ENCODE assay signal across 8 cellular contexts in the genomic region with DNA sequence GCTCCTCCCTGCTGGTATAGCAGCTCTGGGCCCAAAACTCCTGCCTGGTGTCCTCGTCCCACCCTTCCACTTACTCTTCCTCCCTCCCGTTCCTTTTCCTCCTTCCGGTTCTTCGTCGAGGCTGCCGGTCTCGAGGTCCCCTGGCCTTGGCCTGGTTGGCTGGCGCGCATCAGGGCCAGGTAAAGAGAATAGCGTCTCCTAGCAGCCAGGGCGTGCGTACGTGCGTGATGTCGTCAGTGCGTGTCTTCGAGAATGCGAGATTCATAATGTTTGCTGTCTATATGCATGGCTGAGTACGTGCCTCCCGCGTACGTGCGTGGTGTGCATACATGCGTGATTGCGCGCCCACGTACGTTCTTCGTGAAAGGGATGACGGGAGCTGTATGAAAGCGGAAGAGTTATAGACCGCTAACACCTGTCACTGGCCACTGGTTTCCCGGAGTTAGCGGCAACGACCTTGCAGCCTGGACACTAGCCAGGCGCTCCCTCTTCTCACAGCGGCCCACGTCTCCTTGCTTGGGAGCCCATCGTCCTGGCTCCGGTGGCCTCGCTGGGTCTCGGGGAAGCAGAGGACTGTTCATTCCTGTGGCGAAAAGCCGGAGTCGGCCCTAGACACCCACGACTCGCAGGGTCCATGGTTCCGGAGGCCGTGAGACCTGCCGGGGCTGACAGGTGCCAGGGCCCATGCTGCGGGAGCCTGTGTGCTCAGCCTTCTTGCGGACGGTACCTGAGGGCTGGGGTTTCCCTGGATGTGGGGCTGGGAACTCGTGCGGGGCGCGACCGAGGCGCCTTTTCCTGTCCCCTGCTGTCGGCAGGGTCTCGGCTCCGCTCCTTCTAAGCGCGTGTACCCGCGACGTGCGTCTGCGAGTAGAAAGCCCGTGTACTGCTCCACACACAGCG. TPM values are rescaled to one million over a fixed set of nuclear protein-coding genes. Genes with fewer than 3 reads are reported as not detected.
DNase-seq lines count a peak whose midpoint lies in the region; ATAC-seq, FAIRE-seq and TF ChIP-seq lines count a peak whose summit lies in the region.

TSS of gene EOLA1 (plus strand) at position 392 of the 900 bp plus-strand sequence. CDS start 4,619 bp downstream, outside the sequence.

- H3K27me3 ChIP-seq in HUES64 (ENCODE audit: insufficient read depth, low read length) (peaks cover 5% of the 10 kb centered on the region), OCI-LY1 (ENCODE audit: insufficient read depth, low read length) (no peaks in the 10 kb centered on the region), endothelial cell of umbilical vein (ENCODE audit: control insufficient read depth in 2 of 2, insufficient read depth in 2 of 2, low read length in 2 of 2) (no peaks in the 10 kb centered on the region)

- H3K79me2 ChIP-seq in OCI-LY1 (ENCODE audit: insufficient read depth, low read length), result no peaks in the 10 kb centered on the region
- no peaks in the 10 kb centered on the region for H3K79me2 ChIP-seq in endothelial cell of umbilical vein (ENCODE audit: control insufficient read depth, insufficient read depth, low read length)

- no peaks in the 10 kb centered on the region for H3K9me1 ChIP-seq in endothelial cell of umbilical vein (replicated peaks; ENCODE audit: control insufficient read depth, extremely low read depth, insufficient read depth, low read length)

- H3K4me2 ChIP-seq in OCI-LY1 (ENCODE audit: low read length), result peak within 1 kb of the TSS; percentile 73
- H3K4me2 ChIP-seq in endothelial cell of umbilical vein (ENCODE audit: insufficient read depth, low read length), result peak within 1 kb of the TSS; percentile 55

- BruUV-seq in endothelial cell of umbilical vein (replicated peaks; lab: Mats Ljungman, UMichigan), result no TSS peak

- ATAC-seq in GM21515 (IDR thresholded peaks at IDR 0.05; ENCODE audit: unreplicated experiment), result peak; percentile 81
- ATAC-seq in mucosa of descending colon, result peak; percentile 71

- DNase-seq in D341Med (ENCODE audit: low spot score), result peak; percentile 70
- DNase-seq in activated CD8-positive, alpha-beta memory T cell treated with anti-CD3 and anti-CD28 coated beads, Interleukin-2, amount 50 U/mL, for 48 hours, result peak; percentile 87
- DNase-seq in endothelial cell of umbilical vein (ENCODE audit: low read depth, low spot score), result peak; percentile 96
- DNase-seq in mucosa of descending colon, result peak; percentile 88 to 96 (median 92)
- DNase-seq in stimulated activated CD8-positive, alpha-beta memory T cell treated with anti-CD3 and anti-CD28 coated beads, Interleukin-4, amount 100 ng/mL, for 1 hour (ENCODE audit: low read depth in 2 of 2, low spot score in 1 of 2), result peak; percentile 58 to 65

- H3K4me3 ChIP-seq in HUES64 (ENCODE audit: low read length) (peak within 1 kb of the TSS; percentile 78), OCI-LY1 (ENCODE audit: low read depth, low read length, poor library complexity, severe bottlenecking) (peak within 1 kb of the TSS; percentile 97), endothelial cell of umbilical vein (replicated peaks in 1 of 3; ENCODE audit: insufficient read depth in 1 of 3, low read depth in 1 of 3, low read length in 3 of 3) (peak within 1 kb of the TSS in 2 of 3 experiments; percentile 47 to 90), mucosa of descending colon (peak within 1 kb of the TSS; percentile 36)

- intact Hi-C loops in endothelial cell of umbilical vein (cut with micrococcal nuclease), result no loop called here
- intact Hi-C loops in mucosa of descending colon (cut with DNase I, micrococcal nuclease), result no loop called here

- no peak within 1 kb of the TSS for H2AFZ ChIP-seq in OCI-LY1 (ENCODE audit: low read length)
- H2AFZ ChIP-seq in endothelial cell of umbilical vein (ENCODE audit: low read depth, low read length), result peak within 1 kb of the TSS; percentile 47

- TF ChIP-seq CTCF in OCI-LY1 (IDR thresholded peaks at IDR 0.05; ENCODE audit: low read length) (no peak), endothelial cell of umbilical vein (IDR thresholded peaks at IDR 0.05; ENCODE audit: extremely low read depth in 1 of 2, insufficient read depth in 1 of 2, low read depth in 1 of 2, low read length in 2 of 2) (no peak), mucosa of descending colon (IDR thresholded peaks at IDR 0.05) (no peak)

- H3K36me3 ChIP-seq in HUES64 (ENCODE audit: insufficient read depth, low read length) (no peaks in the 10 kb centered on the region), OCI-LY1 (ENCODE audit: insufficient read depth, low read length) (no peaks in the 10 kb centered on the region), endothelial cell of umbilical vein (ENCODE audit: control insufficient read depth in 2 of 2, extremely low read depth in 1 of 2, insufficient read depth in 2 of 2, low read length in 2 of 2) (no peaks in the 10 kb centered on the region), mucosa of descending colon (ENCODE audit: low read depth) (no peaks in the 10 kb centered on the region)

- dilution Hi-C loops in endothelial cell of umbilical vein (cut with MboI; ENCODE audit: extremely low pct_ligation_motif_present, low sequenced_read_pairs), result no loop called here

- peak; percentile 38 for TF ChIP-seq POLR2A in endothelial cell of umbilical vein (IDR thresholded peaks at IDR 0.05; ENCODE audit: low read depth, low read length)

- peak within 1 kb of the TSS; percentile 70; the same call in 1 of the 2 replicates for H3K27ac ChIP-seq in HUES64 (ENCODE audit: low read depth, low read length)
- peak within 1 kb of the TSS; percentile 93 for H3K27ac ChIP-seq in OCI-LY1 (ENCODE audit: low read depth, low read length, poor library complexity, severe bottlenecking)
- H3K27ac ChIP-seq in endothelial cell of umbilical vein (ENCODE audit: insufficient read depth, low read depth, low read length), result peak within 1 kb of the TSS; percentile 48

- CTCF ChIA-PET in endothelial cell of umbilical vein (lab: Charles Lee), result interaction anchor here (1.0 to 3.4 kb wide), 6 partner anchors 13 to 397 kb away, joined by 3 to 20 read pairs (median 4); partner anchors contain the start of genes EOLA2 and IDS

- H3K9me2 ChIP-seq in OCI-LY1 (ENCODE audit: low read depth, low read length), result no peaks in the 10 kb centered on the region

- H3F3A ChIP-seq in OCI-LY1 (ENCODE audit: insufficient read depth, low read length), result no peaks in the 10 kb centered on the region

- POLR2A ChIA-PET in endothelial cell of umbilical vein (lab: Charles Lee), result interaction anchor here (1.0 to 2.5 kb wide), 3 partner anchors 14 to 398 kb away, joined by 7 to 16 read pairs (median 15); partner anchors contain the start of genes EOLA2 and IDS

- H3K4me1 ChIP-seq in HUES64 (ENCODE audit: insufficient read depth, low read length) (no peaks in the 10 kb centered on the region), OCI-LY1 (ENCODE audit: insufficient read depth, low read length, severe bottlenecking) (peaks cover 11% of the 10 kb centered on the region), endothelial cell of umbilical vein (ENCODE audit: control insufficient read depth, extremely low read depth, insufficient read depth, low read length) (peaks cover 5% of the 10 kb centered on the region), mucosa of descending colon (ENCODE audit: low read depth) (no peaks in the 10 kb centered on the region)

- FAIRE-seq in endothelial cell of umbilical vein (lab: Jason Lieb, UNC), result peak; percentile 99

- 1% methylated on average over 71 of the region's 71 CpGs for WGBS in HUES64

- H4K20me1 ChIP-seq in OCI-LY1 (ENCODE audit: insufficient read depth, low read length) (no peaks in the 10 kb centered on the region), endothelial cell of umbilical vein (replicated peaks; ENCODE audit: control insufficient read depth, extremely low read depth, insufficient read depth, low read length) (no peaks in the 10 kb centered on the region)

- H3K9me3 ChIP-seq in HUES64 (ENCODE audit: insufficient read depth, low read depth, low read length), result no peaks in the 10 kb centered on the region
- H3K9me3 ChIP-seq in OCI-LY1 (ENCODE audit: low read length), result no peaks in the 10 kb centered on the region
- no peaks in the 10 kb centered on the region for H3K9me3 ChIP-seq in endothelial cell of umbilical vein (replicated peaks; ENCODE audit: control insufficient read depth, insufficient read depth, low read length)
- H3K9me3 ChIP-seq in mucosa of descending colon, result no peaks in the 10 kb centered on the region

- H3K9ac ChIP-seq in HUES64 (ENCODE audit: low read depth, low read length), result peak within 1 kb of the TSS; percentile 63
- H3K9ac ChIP-seq in OCI-LY1 (ENCODE audit: low read length), result peak within 1 kb of the TSS; percentile 92
- H3K9ac ChIP-seq in endothelial cell of umbilical vein (replicated peaks; ENCODE audit: extremely low read depth, insufficient read depth, low read length), result peak within 1 kb of the TSS; percentile 53

TF ChIP-seq in endothelial cell of umbilical vein, 7 proteins besides CTCF, POLR2A, EP300 and RAD21:
- no peak for TF ChIP-seq FOS (IDR thresholded peaks at IDR 0.05; ENCODE audit: borderline replicate concordance, insufficient read depth, low read length)
- TF ChIP-seq POLR2AphosphoS5 (IDR thresholded peaks at IDR 0.05; ENCODE audit: insufficient read depth, low read depth, low read length), result no peak
- no peak for TF ChIP-seq JUN (IDR thresholded peaks at IDR 0.05; ENCODE audit: borderline replicate concordance, insufficient read depth, insufficient read length, low read depth)
- TF ChIP-seq EZH2 (IDR thresholded peaks at IDR 0.05; ENCODE audit: borderline replicate concordance, low read depth, low read length, severe bottlenecking), result no peak
- no peak for TF ChIP-seq MAX (IDR thresholded peaks at IDR 0.05; ENCODE audit: insufficient read depth, insufficient read length)
- TF ChIP-seq GATA2 (IDR thresholded peaks at IDR 0.05; ENCODE audit: insufficient read depth, insufficient read length, low read depth, low read length), result no peak
- no peak for TF ChIP-seq MYC (IDR thresholded peaks at IDR 0.05; ENCODE audit: low read depth, low read length)

RNA-seq across cellular contexts. Expression of gene EOLA1, which starts in this region (rescaled TPM):
- 6.4 TPM for polyA plus RNA-seq in HUES64 (2013, experiment 1 of 2)
- polyA plus RNA-seq in HUES64 (2013, experiment 2 of 2), result 6.1 TPM
- total RNA-seq in endothelial cell of umbilical vein (17.5 and 24.6 TPM in 2 replicates), mucosa of descending colon (10 to 100 TPM; 29.1 to 36.9 (median 34.0) TPM)
- 11.2 and 12.5 TPM in 2 replicates for polyA plus RNA-seq in endothelial cell of umbilical vein
- 15.1 and 15.8 TPM in 2 replicates for polyA plus RNA-seq in endothelial cell of umbilical vein (2011; cell fraction: cytosol; rRNA removed)
- 19.6 and 20.0 TPM in 2 replicates for polyA plus RNA-seq in endothelial cell of umbilical vein (2011; cell fraction: nucleus; rRNA removed)
- polyA plus RNA-seq in endothelial cell of umbilical vein (2012), result 14.8 and 17.0 TPM in 2 replicates
- polyA minus RNA-seq in endothelial cell of umbilical vein, result 7.6 and 10.8 TPM in 2 replicates
- polyA minus RNA-seq in endothelial cell of umbilical vein (2011; cell fraction: cytosol; rRNA and poly(A)+ RNA removed), result 9.3 TPM
- 8.3 and 12.3 TPM in 2 replicates for polyA minus RNA-seq in endothelial cell of umbilical vein (2011; cell fraction: nucleus; rRNA and poly(A)+ RNA removed)

Comparison
In these comparisons a context has a peak if more than half of its experiments do, and no peak if none do; other contexts are left out.
1. Peak in every context shown above with its lines: DNase-seq, ATAC-seq, H3K4me3 ChIP-seq and H3K27ac ChIP-seq.
2. H3K4me3 ChIP-seq: peak in every context shown above with its lines; median percentile 97 in OCI-LY1; 78 in HUES64; 68 in endothelial cell of umbilical vein; 36 in mucosa of descending colon.